Comparison of ENCODE assay signal across 23 cellular contexts in the genomic region with DNA sequence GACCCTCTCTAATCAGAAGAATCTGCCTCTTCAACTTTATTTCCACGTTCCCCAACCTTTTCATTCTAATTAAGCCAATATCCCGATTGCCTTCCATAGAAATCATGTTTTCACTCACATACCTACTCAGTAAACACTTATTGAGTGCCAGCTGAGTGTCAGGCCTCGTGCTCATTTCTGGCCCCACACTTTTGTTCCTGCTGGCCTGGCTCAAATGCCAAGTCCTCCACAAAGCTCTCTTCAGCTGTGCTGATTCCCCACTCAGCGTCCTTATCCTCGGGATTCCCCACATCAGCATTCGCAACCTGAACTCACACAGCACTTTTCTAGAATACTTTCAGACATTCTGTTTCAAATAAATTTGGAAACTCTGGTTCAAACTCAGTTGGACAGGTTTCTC.
"Had no signal": no experiment of that assay in that cellular context is flagged by ENCODE, and none has a peak within 500 bp of the region (broad histone marks: within the 10 kb centered on the region; RNA-seq: fewer than 3 reads in every experiment).

No MANE protein-coding gene starts in this region.

- DNase-seq: activated B cell treated with CpG ODN at 0.5 μM for 24 hours; activated CD4-positive, alpha-beta T cell treated with anti-CD3 and anti-CD28 coated beads for 36 hours; activated CD4-positive, alpha-beta T cell treated with anti-CD3 and anti-CD28 coated beads, Interleukin-2, amount 50 U/mL, for 4 hours; activated CD8-positive, alpha-beta memory T cell treated with anti-CD3 and anti-CD28 coated beads for 24 hours; activated CD8-positive, alpha-beta memory T cell treated with anti-CD3 and anti-CD28 coated beads, Interleukin-2, amount 50 U/mL, for 4 hours; activated naive CD8-positive, alpha-beta T cell treated with anti-CD3 and anti-CD28 coated beads for 36 hours; activated T-cell treated with anti-CD3 and anti-CD28 coated beads, Interleukin-2, amount 50 U/mL, for 24 hours; dorsolateral prefrontal cortex; esophagus squamous epithelium; gastrocnemius medialis; mammary epithelial cell; occipital lobe; posterior cingulate gyrus; stimulated activated CD4-positive, alpha-beta T cell treated with anti-CD3 and anti-CD28 coated beads, Interleukin-4, amount 100 ng/mL, for 24 hours; stimulated activated naive CD4-positive, alpha-beta T cell treated with Interleukin-2 at 50 U/mL for 16 hours; T-helper 9 cell had no signal

- H3K9me3 ChIP-seq: esophagus squamous epithelium, gastrocnemius medialis, thoracic aorta had no signal

- ATAC-seq: activated CD4-positive, alpha-beta T cell treated with anti-CD3 and anti-CD28 coated beads for 36 hours; activated T-helper 17 cell treated with anti-CD3 and anti-CD28 coated beads, Interleukin-2, amount 50 U/mL, for 72 hours; gastrocnemius medialis; SK-N-SH treated with all-trans-retinoic acid at 6 μM for 48 hours had no signal

- H3K27me3 Mint-ChIP-seq: activated CD4-positive, alpha-beta T cell treated with anti-CD3 and anti-CD28 coated beads for 36 hours; activated naive CD8-positive, alpha-beta T cell treated with anti-CD3 and anti-CD28 coated beads for 36 hours; activated T-cell treated with anti-CD3 and anti-CD28 coated beads, Interleukin-2, amount 50 U/mL, for 24 hours; activated T-helper 17 cell treated with anti-CD3 and anti-CD28 coated beads, Interleukin-2, amount 50 U/mL, for 72 hours; central memory CD8-positive, alpha-beta T cell had no signal

- H3K4me1 ChIP-seq: gastrocnemius medialis had no signal

- H3K4me3 Mint-ChIP-seq: activated B cell treated with CpG ODN at 0.5 μM for 24 hours; activated CD4-positive, alpha-beta T cell treated with anti-CD3 and anti-CD28 coated beads for 36 hours; activated naive CD8-positive, alpha-beta T cell treated with anti-CD3 and anti-CD28 coated beads for 36 hours; activated T-cell treated with anti-CD3 and anti-CD28 coated beads, Interleukin-2, amount 50 U/mL, for 24 hours; activated T-helper 17 cell treated with anti-CD3 and anti-CD28 coated beads, Interleukin-2, amount 50 U/mL, for 72 hours; central memory CD8-positive, alpha-beta T cell had no signal

- H3K27ac ChIP-seq: dorsolateral prefrontal cortex, esophagus squamous epithelium, gastrocnemius medialis, thoracic aorta had no signal

- H3K36me3 Mint-ChIP-seq: activated naive CD8-positive, alpha-beta T cell treated with anti-CD3 and anti-CD28 coated beads for 36 hours had no signal

- H3K4me3 ChIP-seq: dorsolateral prefrontal cortex, esophagus squamous epithelium, gastrocnemius medialis, thoracic aorta had no signal

- H3K27me3 ChIP-seq: dorsolateral prefrontal cortex, esophagus squamous epithelium, gastrocnemius medialis had no signal

- H3K36me3 ChIP-seq: esophagus squamous epithelium, gastrocnemius medialis, thoracic aorta had no signal

- H3K9me3 Mint-ChIP-seq: activated B cell treated with CpG ODN at 0.5 μM for 24 hours; activated naive CD8-positive, alpha-beta T cell treated with anti-CD3 and anti-CD28 coated beads for 36 hours; activated T-cell treated with anti-CD3 and anti-CD28 coated beads, Interleukin-2, amount 50 U/mL, for 24 hours; activated T-helper 17 cell treated with anti-CD3 and anti-CD28 coated beads, Interleukin-2, amount 50 U/mL, for 72 hours; central memory CD8-positive, alpha-beta T cell had no signal

- H3K4me1 Mint-ChIP-seq: activated B cell treated with CpG ODN at 0.5 μM for 24 hours; activated CD4-positive, alpha-beta T cell treated with anti-CD3 and anti-CD28 coated beads for 36 hours; activated T-helper 17 cell treated with anti-CD3 and anti-CD28 coated beads, Interleukin-2, amount 50 U/mL, for 72 hours had no signal

- FAIRE-seq: astrocyte, colon, keratinocyte had no signal

- H3K27ac Mint-ChIP-seq: activated B cell treated with CpG ODN at 0.5 μM for 24 hours; activated CD4-positive, alpha-beta T cell treated with anti-CD3 and anti-CD28 coated beads for 36 hours; activated naive CD8-positive, alpha-beta T cell treated with anti-CD3 and anti-CD28 coated beads for 36 hours; activated T-cell treated with anti-CD3 and anti-CD28 coated beads, Interleukin-2, amount 50 U/mL, for 24 hours; activated T-helper 17 cell treated with anti-CD3 and anti-CD28 coated beads, Interleukin-2, amount 50 U/mL, for 72 hours had no signal
